Comparison of ENCODE assay signal across 1 cellular context in genomic region chr3:46370784-46371183, GRCh38.
TF ChIP-seq lines count a peak whose summit lies in the region.

Gene CCR5 (plus strand): TSS chr3:46370946. CDS start chr3:46372903, 1,957 bp downstream.

TF ChIP-seq in SK-N-SH, 30 proteins besides CTCF, POLR2A, EP300 and RAD21 (continued from another document):
- TF ChIP-seq ZBTB33 (IDR thresholded peaks at IDR 0.05; ENCODE audit: borderline replicate concordance, low read depth) (no peak), SMC3 (IDR thresholded peaks at IDR 0.05; ENCODE audit: low read depth, low read length) (no peak), FOSL2 (IDR thresholded peaks at IDR 0.05; ENCODE audit: borderline replicate concordance, low read depth) (no peak), NFIC (IDR thresholded peaks at IDR 0.05; ENCODE audit: borderline replicate concordance) (no peak), YY1 (IDR thresholded peaks at IDR 0.05; ENCODE audit: low read depth) (no peak), USF2 (IDR thresholded peaks at IDR 0.05; ENCODE audit: borderline replicate concordance, low read depth, low read length) (no peak), FOXM1 (IDR thresholded peaks at IDR 0.05; ENCODE audit: low read depth) (no peak), JUND (IDR thresholded peaks at IDR 0.05) (no peak), RXRA (IDR thresholded peaks at IDR 0.05; ENCODE audit: borderline replicate concordance, low read depth) (no peak), PBX3 (IDR thresholded peaks at IDR 0.05) (no peak), TEAD4 (IDR thresholded peaks at IDR 0.05; ENCODE audit: borderline replicate concordance, insufficient read depth) (no peak), GATA2 (CRISPR knock-in tag; IDR thresholded peaks at IDR 0.05) (no peak)
